Comparison of ENCODE assay signal across 11 cellular contexts in genomic region chr7:158649279-158649678, GRCh38. TPM values are rescaled to one million over a fixed set of nuclear protein-coding genes. Genes with fewer than 3 reads are reported as not detected.
A peak's percentile ranks its signal among the peaks of the same experiment; 100 is the strongest.
DNase-seq lines count a peak whose midpoint lies in the region; ATAC-seq, FAIRE-seq and TF ChIP-seq lines count a peak whose summit lies in the region.
"Had no signal": no experiment of that assay in that cellular context is flagged by ENCODE, and none has a peak within 500 bp of the region (broad histone marks: within the 10 kb centered on the region; RNA-seq: fewer than 3 reads in every experiment).

No MANE protein-coding gene starts in this region.

- H2AFZ ChIP-seq in OCI-LY7 (ENCODE audit: low read length) = no peak overlapping the region

- no peaks in the 10 kb centered on the region for H3K9me2 ChIP-seq in OCI-LY7 (ENCODE audit: insufficient read depth, low read length)

- H3K4me3 ChIP-seq in OCI-LY7 (ENCODE audit: low read depth, low read length, poor library complexity, severe bottlenecking) = no peak overlapping the region
- H3K4me3 ChIP-seq in pancreas = no peak overlapping the region
- H3K4me3 ChIP-seq: ovary had no signal

- no peak for TF ChIP-seq CTCF in OCI-LY7 (conservative IDR thresholded peaks at IDR 0.05; ENCODE audit: low read length)
- TF ChIP-seq CTCF in pancreas (IDR thresholded peaks at IDR 0.05) = no peak

- peaks cover 99% of the 10 kb centered on the region for H3K36me3 ChIP-seq in OCI-LY7 (ENCODE audit: insufficient read depth, low read length)
- no peaks in the 10 kb centered on the region for H3K36me3 ChIP-seq in pancreas
- H3K36me3 ChIP-seq: ovary had no signal

- H3K27me3 ChIP-seq in pancreas = no peaks in the 10 kb centered on the region
- H3K27me3 ChIP-seq: ovary had no signal

- POLR2A ChIA-PET in OCI-LY7 (lab: Charles Lee) = interaction anchor here (0.9 kb wide), 1 partner anchor 10 kb away, joined by 3 read pairs; no protein-coding TSS in a partner anchor

- CTCF ChIA-PET in OCI-LY7 (lab: Charles Lee; ENCODE audit: unreplicated experiment) = no interaction called here

- H3K4me1 ChIP-seq in OCI-LY7 (ENCODE audit: insufficient read depth, low read length, poor library complexity, severe bottlenecking) (no peaks in the 10 kb centered on the region), pancreas (peaks cover 0 to 12% (median 10%) of the 10 kb centered on the region in 3 donors)

- peak; percentile 84 to 87 (median 86) for ATAC-seq in pancreas

- H3K79me2 ChIP-seq in OCI-LY7 (ENCODE audit: insufficient read depth, low read depth, low read length) = peaks cover 7% of the 10 kb centered on the region; the same call in 1 of the 2 replicates

- no peak overlapping the region for H3K27ac ChIP-seq in OCI-LY7 (ENCODE audit: low read depth, low read length, poor library complexity, severe bottlenecking)
- H3K27ac ChIP-seq in epithelial cell of prostate = peak overlapping the region; percentile 59
- H3K27ac ChIP-seq in pancreas = peak overlapping the region in 2 of 4 donors; percentile 35 to 48
- H3K27ac ChIP-seq in caudate nucleus (ENCODE audit: low read depth, low read length) = no peak overlapping the region
- H3K27ac ChIP-seq: ovary had no signal

- H3K9me3 ChIP-seq in OCI-LY7 (ENCODE audit: low read length) (peaks cover 4% of the 10 kb centered on the region; the same call in 1 of the 2 replicates), pancreas (no peaks in the 10 kb centered on the region)
- H3K9me3 ChIP-seq: ovary had no signal

- BruUV-seq in OCI-LY7 (replicated peaks; lab: Mats Ljungman, UMichigan) = TSS peak; percentile 6

- WGBS in pancreas, 2 donors = 3 to 11% methylated on average over 2 of the region's 2 CpGs

- FAIRE-seq in pancreas (lab: Jason Lieb, UNC) = no peak

- H3K4me2 ChIP-seq in OCI-LY7 (ENCODE audit: low read length) = no peak overlapping the region

- intact Hi-C loops in OCI-LY7 (cut with micrococcal nuclease; ENCODE audit: unreplicated experiment) = no loop called here
- intact Hi-C loops in pancreas (cut with DNase I) = no loop called here

- H4K20me1 ChIP-seq in OCI-LY7 (ENCODE audit: insufficient read depth, low read length) = 0 out of 2 replicates have a peak, but pooled peaks cover 4% of the 10 kb centered on the region

- peak; percentile 83 for DNase-seq in DMS53 (lab: John Stamatoyannopoulos, UW)
- no peak for DNase-seq in OCI-LY7 (ENCODE audit: low spot score)
- peak; percentile 22 for DNase-seq in epithelial cell of prostate (ENCODE audit: low read depth, low spot score)
- DNase-seq in pancreas = peak in 2 of 6 donors; percentile 28 to 29
- no peak for DNase-seq in activated CD8-positive, alpha-beta memory T cell treated with anti-CD3 and anti-CD28 coated beads for 24 hours
- no peak for DNase-seq in caudate nucleus (lab: John Stamatoyannopoulos, UW)
- no peak for DNase-seq in DMS153 (lab: John Stamatoyannopoulos, UW)
- no peak for DNase-seq in DMS114 treated with DMSO at 0.1 percent for 48 hours (lab: John Stamatoyannopoulos, UW; ENCODE audit: unreplicated experiment)
- DNase-seq: hippocampal formation, NCI-H2081 treated with DMSO at 0.1 percent for 48 hours, ovary had no signal

RNA-seq across cellular contexts. Expression of gene NCAPG2, which starts 55.3 kb away (rescaled TPM):
- total RNA-seq in OCI-LY7 (2014; rRNA removed; shearing (Covaris generic)) = 61.8 and 67.9 TPM in 2 replicates
- total RNA-seq in OCI-LY7 (2022) (111 and 122 TPM in 2 replicates), pancreas (1 to 10 TPM; 1.9 to 4.0 (median 3.2) TPM)
- 1 to 10 TPM; 1.4 to 1.9 TPM for polyA plus RNA-seq in pancreas

Comparison
In these comparisons a context has a peak if more than half of its experiments do, and no peak if none do; other contexts are left out.
1. DNase-seq: peak in DMS53 (single experiment) and epithelial cell of prostate (single experiment); none in OCI-LY7 (single experiment), activated CD8-positive, alpha-beta memory T cell treated with anti-CD3 and anti-CD28 coated beads for 24 hours (single experiment), caudate nucleus (0 of 61), DMS153 (single experiment) and DMS114 treated with DMSO at 0.1 percent for 48 hours (single experiment).
2. RNA of gene NCAPG2, which starts 55.3 kb away (total RNA-seq): 61.8 to 122 TPM in OCI-LY7; 1.9 to 4.0 TPM in pancreas; every median in the first group is over 10 times any median in the second.